Comparison of ENCODE assay signal across 8 cellular contexts in genomic region chr19:4399871-4400768, GRCh38. TPM values are rescaled to one million over a fixed set of nuclear protein-coding genes. Genes with fewer than 3 reads are reported as not detected.
DNase-seq lines count a peak whose midpoint lies in the region; ATAC-seq and TF ChIP-seq lines count a peak whose summit lies in the region.

Gene SH3GL1, minus strand, starts transcription at chr19:4400547. Its CDS starts 179 bp downstream, at chr19:4400368.

- no TSS peak for BruUV-seq in OCI-LY7 (replicated peaks; lab: Mats Ljungman, UMichigan)

- peak within 1 kb of the TSS; percentile 93 to 98 (median 97) for H3K27ac Mint-ChIP-seq in IgD-negative memory B cell

- CTCF ChIA-PET in OCI-LY7 (lab: Charles Lee; ENCODE audit: unreplicated experiment), result interaction anchor here (0.6 kb wide), 1 partner anchor 37 kb away, joined by 4 read pairs; no protein-coding TSS in a partner anchor

- peak within 1 kb of the TSS; percentile 89 for H3K9ac ChIP-seq in mucosa of stomach (ENCODE audit: low read length)

- peaks cover 31 to 40% (median 39%) of the 10 kb centered on the region in 3 donors for H3K4me1 Mint-ChIP-seq in IgD-negative memory B cell

- no peaks in the 10 kb centered on the region for H3K9me2 ChIP-seq in OCI-LY7 (ENCODE audit: insufficient read depth, low read length)

- peaks cover 35% of the 10 kb centered on the region for H3K4me1 ChIP-seq in OCI-LY7 (ENCODE audit: insufficient read depth, low read length, poor library complexity, severe bottlenecking)
- H3K4me1 ChIP-seq in mucosa of stomach (ENCODE audit: control insufficient read depth, insufficient read depth, low read length), result peaks cover 6% of the 10 kb centered on the region

- no peaks in the 10 kb centered on the region for H3K36me3 Mint-ChIP-seq in IgD-negative memory B cell

- peak; percentile 50 for ATAC-seq in GM21529 (IDR thresholded peaks at IDR 0.05; ENCODE audit: unreplicated experiment)

- intact Hi-C loops in OCI-LY7 (cut with micrococcal nuclease; ENCODE audit: unreplicated experiment), result loop anchor here (1.0 to 10.0 kb wide), 5 partner anchors 25 to 395 kb away; partner anchors contain the start of genes FEM1A, HDGFL2 and MPND

- H3K9me3 ChIP-seq in OCI-LY7 (ENCODE audit: low read length) (no peaks in the 10 kb centered on the region), mucosa of stomach (ENCODE audit: control insufficient read depth, low read length) (no peaks in the 10 kb centered on the region)

- TF ChIP-seq POLR2A in erythroblast (IDR thresholded peaks at IDR 0.05; ENCODE audit: low read length), result peak; percentile 67

- H4K20me1 ChIP-seq in OCI-LY7 (ENCODE audit: insufficient read depth, low read length), result peaks cover 33% of the 10 kb centered on the region

- peak within 1 kb of the TSS; percentile 83 to 93 (median 89) for H3K4me3 Mint-ChIP-seq in IgD-negative memory B cell

- DNase-seq in DMS153 (lab: John Stamatoyannopoulos, UW) (peak; percentile 80), OCI-LY7 (ENCODE audit: low spot score) (peak; percentile 94), activated T-cell treated with anti-CD3 and anti-CD28 coated beads for 4 hours (peak; percentile 90), erythroblast (lab: John Stamatoyannopoulos, UW) (peak; percentile 97 to 99)
- peak; percentile 87 to 89 for DNase-seq in stimulated activated CD8-positive, alpha-beta memory T cell treated with anti-CD3 and anti-CD28 coated beads, Interleukin-7, amount 100 ng/mL, for 1 hour (ENCODE audit: low read depth in 2 of 2)

- POLR2A ChIA-PET in OCI-LY7 (lab: Charles Lee), result no interaction called here

- H3K27ac ChIP-seq in OCI-LY7 (ENCODE audit: low read depth, low read length, poor library complexity, severe bottlenecking), result peak within 1 kb of the TSS; percentile 69

- peaks cover 60% of the 10 kb centered on the region for H3K36me3 ChIP-seq in OCI-LY7 (ENCODE audit: insufficient read depth, low read length)
- peaks cover 3% of the 10 kb centered on the region for H3K36me3 ChIP-seq in mucosa of stomach (ENCODE audit: control insufficient read depth, insufficient read depth, low read length)

- H3K4me2 ChIP-seq in OCI-LY7 (ENCODE audit: low read length), result peak within 1 kb of the TSS; percentile 100

- H3K79me2 ChIP-seq in OCI-LY7 (ENCODE audit: insufficient read depth, low read depth, low read length), result peaks cover 77% of the 10 kb centered on the region

- H3K27me3 ChIP-seq in mucosa of stomach (ENCODE audit: control insufficient read depth, insufficient read depth, low read length), result no peaks in the 10 kb centered on the region

- TF ChIP-seq CTCF in OCI-LY7 (conservative IDR thresholded peaks at IDR 0.05; ENCODE audit: low read length), result peak; percentile 86; the same call in 1 of the 2 replicates

- no peaks in the 10 kb centered on the region for H3K9me3 Mint-ChIP-seq in IgD-negative memory B cell

- H3K27me3 Mint-ChIP-seq in IgD-negative memory B cell, result no peaks in the 10 kb centered on the region

- peak within 1 kb of the TSS; percentile 96 for H3K4me3 ChIP-seq in OCI-LY7 (ENCODE audit: low read depth, low read length, poor library complexity, severe bottlenecking)
- peak within 1 kb of the TSS; percentile 84 for H3K4me3 ChIP-seq in mucosa of stomach (ENCODE audit: low read length)

- peak within 1 kb of the TSS; percentile 27; the same call in 1 of the 2 replicates for H2AFZ ChIP-seq in OCI-LY7 (ENCODE audit: low read length)

RNA-seq across cellular contexts. Expression of gene SH3GL1, which starts in this region (rescaled TPM):
- polyA plus RNA-seq in IgD-negative memory B cell, result 23.7 TPM
- total RNA-seq in OCI-LY7 (2014; rRNA removed; shearing (Covaris generic)), result 24.3 and 33.2 TPM in 2 replicates
- total RNA-seq in OCI-LY7 (2022), result 38.9 and 39.0 TPM in 2 replicates

Comparison
In these comparisons a context has a peak if more than half of its experiments do, and no peak if none do; other contexts are left out.
1. Peak in every context shown above with its lines: DNase-seq, ATAC-seq, H3K4me3 ChIP-seq and H3K27ac ChIP-seq.